11 cellular contexts compared by ENCODE assay signal in the genomic region with DNA sequence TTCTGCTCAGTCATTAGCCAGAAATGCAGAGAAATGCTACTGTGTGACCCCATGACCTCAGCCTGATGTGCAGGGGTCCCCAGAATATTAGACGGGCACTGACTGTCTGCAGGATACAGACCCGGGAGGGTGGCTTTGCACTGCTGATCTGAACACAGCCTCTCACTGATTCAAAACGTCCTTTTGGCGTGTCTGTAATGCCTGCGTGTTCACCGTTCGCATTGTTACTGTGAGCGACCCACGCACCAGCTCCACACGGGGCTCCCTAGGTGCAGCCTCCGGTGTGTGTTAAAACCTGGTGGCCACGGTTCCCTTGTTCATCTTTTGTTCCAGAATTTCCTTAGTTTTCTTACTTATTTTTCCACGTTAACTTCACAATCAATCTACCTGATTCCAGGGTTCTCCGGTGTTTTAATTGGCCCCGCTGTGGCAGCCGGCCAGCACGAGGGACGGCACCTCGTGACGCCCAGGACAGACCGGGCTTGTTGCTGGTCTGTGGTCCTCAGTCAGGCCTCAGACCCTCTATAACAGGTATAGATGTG. TPM values are rescaled to one million over a fixed set of nuclear protein-coding genes. Genes with fewer than 3 reads are reported as not detected.
DNase-seq lines count a peak whose midpoint lies in the region; ATAC-seq, FAIRE-seq and TF ChIP-seq lines count a peak whose summit lies in the region.
"Had no signal": no experiment of that assay in that cellular context is flagged by ENCODE, and none has a peak within 500 bp of the region (broad histone marks: within the 10 kb centered on the region; RNA-seq: fewer than 3 reads in every experiment).

No MANE protein-coding gene starts in this region.

- FAIRE-seq in GM12891 (lab: Jason Lieb, UNC), result no peak

- peaks cover 47% of the 10 kb centered on the region for H3K4me1 ChIP-seq in CD4-positive, CD25-positive, alpha-beta regulatory T cell (ENCODE audit: control insufficient read depth, insufficient read depth, low read length, poor library complexity, severe bottlenecking)
- H3K4me1 ChIP-seq in neural progenitor cell, result no peaks in the 10 kb centered on the region

- peaks cover 7 to 49% (median 23%) of the 10 kb centered on the region in 4 donors for H3K4me1 Mint-ChIP-seq in CD4-positive, CD25-positive, alpha-beta regulatory T cell
- peaks cover 43% of the 10 kb centered on the region for H3K4me1 Mint-ChIP-seq in central memory CD8-positive, alpha-beta T cell
- H3K4me1 Mint-ChIP-seq in neural progenitor cell, result peaks cover 4% of the 10 kb centered on the region

- H4K20me1 ChIP-seq in neural progenitor cell (ENCODE audit: low read depth), result no peaks in the 10 kb centered on the region

- no peaks in the 10 kb centered on the region for H3K9me3 ChIP-seq in CD4-positive, CD25-positive, alpha-beta regulatory T cell (ENCODE audit: control insufficient read depth in 2 of 2, low read length in 2 of 2)
- no peaks in the 10 kb centered on the region for H3K9me3 ChIP-seq in neural progenitor cell (ENCODE audit: low read depth)
- H3K9me3 ChIP-seq: body of pancreas had no signal

- no peak for ATAC-seq in CD4-positive, CD25-positive, alpha-beta regulatory T cell (ENCODE audit: low read depth in 2 of 2)
- ATAC-seq in central memory CD8-positive, alpha-beta T cell (replicated peaks; ENCODE audit: extremely low read depth, poor library complexity, severe bottlenecking), result no peak
- ATAC-seq in HG02870 (IDR thresholded peaks at IDR 0.05; ENCODE audit: unreplicated experiment), result no peak
- ATAC-seq in HG03354 (IDR thresholded peaks at IDR 0.05; ENCODE audit: poor library complexity, severe bottlenecking, unreplicated experiment), result no peak
- no peak for ATAC-seq in HG02973 (IDR thresholded peaks at IDR 0.05; ENCODE audit: unreplicated experiment)
- ATAC-seq: body of pancreas had no signal

- no peak overlapping the region for H3K4me2 ChIP-seq in neural progenitor cell

- H3K4me3 Mint-ChIP-seq in CD4-positive, CD25-positive, alpha-beta regulatory T cell, result peak overlapping the region in 2 of 4 donors; percentile 85 to 86
- H3K4me3 Mint-ChIP-seq in central memory CD8-positive, alpha-beta T cell, result peak overlapping the region; percentile 66
- no peak overlapping the region for H3K4me3 Mint-ChIP-seq in neural progenitor cell

- no peaks in the 10 kb centered on the region for H3K27me3 Mint-ChIP-seq in CD4-positive, CD25-positive, alpha-beta regulatory T cell
- H3K27me3 Mint-ChIP-seq in central memory CD8-positive, alpha-beta T cell, result no peaks in the 10 kb centered on the region
- H3K27me3 Mint-ChIP-seq in neural progenitor cell (ENCODE audit: insufficient read depth, low read depth), result peaks cover 5% of the 10 kb centered on the region

- H2AFZ ChIP-seq in neural progenitor cell (replicated peaks), result no peak overlapping the region

- no peak overlapping the region for H3K9ac ChIP-seq in neural progenitor cell

- H3K9me3 Mint-ChIP-seq in CD4-positive, CD25-positive, alpha-beta regulatory T cell, result peaks cover 0 to 1% (median 0%) of the 10 kb centered on the region in 7 donors
- no peaks in the 10 kb centered on the region for H3K9me3 Mint-ChIP-seq in central memory CD8-positive, alpha-beta T cell
- H3K9me3 Mint-ChIP-seq in neural progenitor cell, result no peaks in the 10 kb centered on the region

- peak overlapping the region; percentile 16 to 94 (median 67) for H3K27ac Mint-ChIP-seq in CD4-positive, CD25-positive, alpha-beta regulatory T cell
- peak overlapping the region; percentile 95 for H3K27ac Mint-ChIP-seq in central memory CD8-positive, alpha-beta T cell (ENCODE audit: low read depth)
- H3K27ac Mint-ChIP-seq in neural progenitor cell, result peak overlapping the region; percentile 6

- no peak for DNase-seq in CD4-positive, CD25-positive, alpha-beta regulatory T cell
- peak; percentile 8 for DNase-seq in GM12891 (ENCODE audit: insufficient read length, low spot score)
- DNase-seq in central memory CD8-positive, alpha-beta T cell (ENCODE audit: low spot score in 2 of 2), result no peak
- no peak for DNase-seq in neural progenitor cell (ENCODE audit: low spot score)
- DNase-seq in C1 segment of cervical spinal cord (lab: John Stamatoyannopoulos, UW), result no peak
- DNase-seq: NCI-H2081 had no signal

- H3K27me3 ChIP-seq in CD4-positive, CD25-positive, alpha-beta regulatory T cell (ENCODE audit: control insufficient read depth, insufficient read depth, low read length), result no peaks in the 10 kb centered on the region
- H3K27me3 ChIP-seq in neural progenitor cell, result no peaks in the 10 kb centered on the region
- H3K27me3 ChIP-seq: body of pancreas had no signal

- TF ChIP-seq CTCF in neural progenitor cell (IDR thresholded peaks at IDR 0.05), result no peak

- H3K79me2 ChIP-seq in neural progenitor cell (ENCODE audit: low read depth), result no peaks in the 10 kb centered on the region

- no peak overlapping the region for H3K4me3 ChIP-seq in CD4-positive, CD25-positive, alpha-beta regulatory T cell (ENCODE audit: low read depth, low read length)
- H3K4me3 ChIP-seq in neural progenitor cell, result no peak overlapping the region
- H3K4me3 ChIP-seq: body of pancreas had no signal

- TF ChIP-seq POLR2A in GM12891 (IDR thresholded peaks at IDR 0.05; ENCODE audit: low read depth, low read length), result no peak

- H3K36me3 Mint-ChIP-seq in CD4-positive, CD25-positive, alpha-beta regulatory T cell, result no peaks in the 10 kb centered on the region
- H3K36me3 Mint-ChIP-seq in central memory CD8-positive, alpha-beta T cell (ENCODE audit: insufficient read depth), result peaks cover 34% of the 10 kb centered on the region
- H3K36me3 Mint-ChIP-seq in neural progenitor cell, result no peaks in the 10 kb centered on the region

- no peak overlapping the region for H3K27ac ChIP-seq in CD4-positive, CD25-positive, alpha-beta regulatory T cell (ENCODE audit: insufficient read depth, low read length, poor library complexity, severe bottlenecking)
- H3K27ac ChIP-seq in neural progenitor cell, result no peak overlapping the region
- H3K27ac ChIP-seq: body of pancreas, epithelial cell of prostate had no signal

- H3K36me3 ChIP-seq in CD4-positive, CD25-positive, alpha-beta regulatory T cell (ENCODE audit: control insufficient read depth, insufficient read depth, low read length), result no peaks in the 10 kb centered on the region
- H3K36me3 ChIP-seq in neural progenitor cell, result no peaks in the 10 kb centered on the region

- H3F3A ChIP-seq in neural progenitor cell (ENCODE audit: low read depth), result no peaks in the 10 kb centered on the region

TF ChIP-seq in GM12891, 5 proteins besides CTCF, POLR2A, EP300 and RAD21:
- TF ChIP-seq POLR2AphosphoS5 (IDR thresholded peaks at IDR 0.05; ENCODE audit: low read depth, low read length) (no peak), PAX5 (IDR thresholded peaks at IDR 0.05; ENCODE audit: insufficient read depth, low read length, severe bottlenecking) (no peak), SPI1 (IDR thresholded peaks at IDR 0.05; ENCODE audit: low read depth, low read length) (no peak), POU2F2 (IDR thresholded peaks at IDR 0.05; ENCODE audit: low read depth, low read length) (no peak), TAF1 (IDR thresholded peaks at IDR 0.05; ENCODE audit: low read depth, low read length) (no peak)
TF ChIP-seq in GM12891: peak in this region for 0.

RNA-seq across cellular contexts. Expression of a gene that starts 32.0 kb away (rescaled TPM):
- 23.9 TPM for total RNA-seq in CD4-positive, CD25-positive, alpha-beta regulatory T cell
- polyA plus RNA-seq in CD4-positive, CD25-positive, alpha-beta regulatory T cell, result 1 to 10 TPM; 3.4 to 8.1 (median 6.2) TPM
- 2.4 TPM for polyA plus RNA-seq in GM12891 (2012; ENCODE audit: low read depth, missing spikeins)
- total RNA-seq in neural progenitor cell (ENCODE audit: low replicate concordance), result 2.1 and 9.0 TPM in 2 replicates

RNA-seq across cellular contexts. Expression of a gene that starts 44.6 kb away (rescaled TPM):
- total RNA-seq in CD4-positive, CD25-positive, alpha-beta regulatory T cell, result 198 TPM
- 10 to 100 TPM; 32.4 to 82.8 (median 52.0) TPM for polyA plus RNA-seq in CD4-positive, CD25-positive, alpha-beta regulatory T cell
- 97.8 TPM for polyA plus RNA-seq in GM12891 (2012; ENCODE audit: low read depth, missing spikeins)
- 171 and 243 TPM in 2 replicates for total RNA-seq in neural progenitor cell (ENCODE audit: low replicate concordance)

Comparison
In these comparisons a context has a peak if more than half of its experiments do, and no peak if none do; other contexts are left out.
1. H3K27ac Mint-ChIP-seq: peak in every context shown above with its lines; median percentile 95 in central memory CD8-positive, alpha-beta T cell; 67 in CD4-positive, CD25-positive, alpha-beta regulatory T cell; 6 in neural progenitor cell.